In the genomic region with DNA sequence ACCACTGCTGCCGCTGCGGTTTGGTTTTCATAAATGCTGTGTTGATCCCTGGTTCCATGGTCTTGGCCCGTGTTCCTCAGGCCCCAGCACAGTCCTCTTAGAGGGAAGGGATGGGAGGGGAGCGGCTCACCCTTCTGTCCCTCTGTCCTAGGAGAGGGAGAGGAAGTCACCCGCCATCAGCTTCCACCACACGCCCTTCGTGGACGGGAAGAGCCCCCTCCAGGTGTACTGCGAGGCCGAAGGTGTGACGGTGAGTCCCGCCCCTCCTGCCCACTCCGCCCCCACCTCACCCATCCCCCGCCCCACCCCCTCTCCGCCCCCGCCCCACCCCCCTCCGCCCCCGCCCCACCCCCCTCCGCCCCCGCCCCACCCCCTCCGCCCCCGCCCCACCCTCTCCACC, we compare ENCODE assay signal across 14 cellular contexts.
"Had no signal": no experiment of that assay in that cellular context is flagged by ENCODE, and none has a peak within 500 bp of the region (broad histone marks: within the 10 kb centered on the region; RNA-seq: fewer than 3 reads in every experiment).

No MANE protein-coding gene starts in this region.

- ATAC-seq: right cardiac atrium had no signal

- DNase-seq: activated CD4-positive, alpha-beta T cell treated with anti-CD3 and anti-CD28 coated beads, Interleukin-2, amount 50 U/mL, for 1 hour; activated T-cell treated with anti-CD3 and anti-CD28 coated beads for 4 hours; stimulated activated CD4-positive, alpha-beta T cell treated with anti-CD3 and anti-CD28 coated beads, Interleukin-4, amount 100 ng/mL, for 4 hours; stimulated activated CD8-positive, alpha-beta memory T cell treated with anti-CD3 and anti-CD28 coated beads, Interleukin-4, amount 100 ng/mL, for 48 hours; stimulated activated naive CD4-positive, alpha-beta T cell treated with Interleukin-2 at 50 U/mL for 16 hours; SW 1271; trophoblast cell had no signal

- H3K9me3 Mint-ChIP-seq: activated T-helper 2 cell treated with anti-CD3 and anti-CD28 coated beads, Interferon-gamma antibody, Interleukin-2, Interleukin-4, amounts not matched to agents 10 μg/mL and 5 μg/mL and 100 μg/mL, durations not matched to agents 14 hours and 24 hours and 36 hours; nephron progenitor cell had no signal

- H3K27ac ChIP-seq: hepatocyte, prostate gland, skin epidermis, suprapubic skin had no signal

- H3K4me1 ChIP-seq: prostate gland, suprapubic skin had no signal

- H3K27ac Mint-ChIP-seq: activated T-helper 2 cell treated with anti-CD3 and anti-CD28 coated beads, Interferon-gamma antibody, Interleukin-2, Interleukin-4, amounts not matched to agents 10 μg/mL and 5 μg/mL and 100 μg/mL, durations not matched to agents 14 hours and 24 hours and 36 hours; nephron progenitor cell had no signal

- H3K36me3 ChIP-seq: prostate gland, suprapubic skin had no signal

- H3K9me3 ChIP-seq: prostate gland, suprapubic skin had no signal

- H3K4me3 ChIP-seq: hepatocyte, prostate gland, skin epidermis, suprapubic skin had no signal

- H3K4me3 Mint-ChIP-seq: nephron progenitor cell had no signal

- H3K27me3 ChIP-seq: hepatocyte, suprapubic skin had no signal

- H3K4me1 Mint-ChIP-seq: nephron progenitor cell had no signal
